7 cellular contexts compared by ENCODE assay signal in the genomic region with DNA sequence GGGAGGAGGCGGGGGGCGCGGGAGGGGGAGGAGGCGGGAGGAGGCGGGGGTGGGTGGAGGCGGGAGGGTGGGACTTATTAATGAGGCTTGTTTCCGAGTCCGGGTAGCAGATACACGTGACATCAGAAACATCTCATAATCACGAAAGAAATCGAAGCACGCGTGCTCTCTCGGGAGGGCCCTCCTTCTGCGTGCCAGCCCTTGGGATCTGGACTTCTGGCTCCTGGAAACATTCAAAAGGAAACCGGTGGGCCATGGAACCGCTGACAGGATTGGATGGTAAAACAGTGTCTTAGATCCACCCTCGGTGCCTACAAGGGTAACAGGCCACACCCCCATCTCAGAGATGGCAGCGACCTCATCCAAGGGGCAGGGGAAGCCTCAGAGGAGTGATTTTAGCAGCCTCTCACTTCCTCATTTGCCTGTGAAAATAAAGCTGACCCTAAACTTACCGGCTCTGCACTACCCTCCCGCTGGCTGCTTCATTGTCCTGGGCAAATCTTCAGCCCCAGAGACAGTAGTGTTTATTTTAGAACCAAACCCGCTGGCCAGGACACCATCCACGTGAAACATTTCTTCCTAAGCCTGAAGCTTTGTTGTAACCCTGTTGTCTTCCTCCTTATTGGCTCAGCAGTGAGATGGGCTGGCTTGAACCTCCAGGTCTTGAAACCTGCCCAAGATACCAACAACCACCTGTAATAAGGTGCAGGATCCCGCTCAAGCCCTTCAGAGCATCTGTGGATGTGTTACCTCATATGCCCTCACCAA.
DNase-seq lines count a peak whose midpoint lies in the region; ATAC-seq and TF ChIP-seq lines count a peak whose summit lies in the region.

No MANE protein-coding gene starts in this region.

- peak; percentile 86 for DNase-seq in GM13977 (ENCODE audit: low spot score)
- DNase-seq in NCI-H1436 treated with DMSO at 0.1 percent for 48 hours (lab: John Stamatoyannopoulos, UW), result peak; percentile 28
- peak; percentile 75 for DNase-seq in cerebellar cortex (ENCODE audit: low spot score)
- DNase-seq in left kidney (ENCODE audit: low read depth, low spot score), result peak; percentile 92
- DNase-seq in stimulated activated CD4-positive, alpha-beta T cell treated with anti-CD3 and anti-CD28 coated beads, Interleukin-2, amount 100 ng/mL, for 4 hours (ENCODE audit: low read depth), result peak; percentile 45

- ATAC-seq in HG02642 (IDR thresholded peaks at IDR 0.05; ENCODE audit: poor library complexity, unreplicated experiment), result peak; percentile 70

- H3K27ac ChIP-seq in VCaP, result peak overlapping the region; percentile 95

- no peak for TF ChIP-seq CTCF in GM13977 (IDR thresholded peaks at IDR 0.05; ENCODE audit: extremely low read depth, insufficient read depth, missing control alignments)
- TF ChIP-seq CTCF in VCaP (conservative IDR thresholded peaks at IDR 0.05), result no peak

- in situ Hi-C loops in GM13977 (cut with MboI; ENCODE audit: low pct_unique_long_range_greater_than_20kb, low sequenced_read_pairs, unreplicated experiment), result no loop called here

Comparison
In these comparisons a context has a peak if more than half of its experiments do, and no peak if none do; other contexts are left out.
1. Peak in every context shown above with its lines: DNase-seq, ATAC-seq and H3K27ac ChIP-seq.
2. DNase-seq: peak in every context shown above with its lines; median percentile 92 in left kidney; 86 in GM13977; 75 in cerebellar cortex; 45 in stimulated activated CD4-positive, alpha-beta T cell treated with anti-CD3 and anti-CD28 coated beads, Interleukin-2, amount 100 ng/mL, for 4 hours; 28 in NCI-H1436 treated with DMSO at 0.1 percent for 48 hours.